ENCODE assay signal across 1 cellular context in genomic region chr12:94245984-94246383, GRCh38.
TF ChIP-seq lines count a peak whose summit lies in the region.

No MANE protein-coding gene starts in this region.

TF ChIP-seq in H1, 55 proteins besides CTCF, POLR2A, EP300 and RAD21 (continued from another document):
- no peak for TF ChIP-seq RNF2 (IDR thresholded peaks at IDR 0.05; ENCODE audit: borderline replicate concordance, low read depth, low read length, missing control alignments, poor library complexity, severe bottlenecking)
TF ChIP-seq in H1: peak in this region for 0.
